In genomic region chr12:10212623-10213131, GRCh38 we compare ENCODE assay signal across 1 cellular context.
TF ChIP-seq lines count a peak whose summit lies in the region.

TSS of gene GABARAPL1 (plus strand) at chr12:10212877. CDS start at chr12:10213130, 253 bp downstream.

TF ChIP-seq in Ishikawa, 13 proteins besides CTCF, POLR2A, EP300 and RAD21 (continued from another document):
- TF ChIP-seq REST (IDR thresholded peaks at IDR 0.05; ENCODE audit: low read depth) (no peak), TAF1 (IDR thresholded peaks at IDR 0.05; ENCODE audit: low read depth) (peak; percentile 19; the same call in 1 of the 2 replicates), ZBTB7A (IDR thresholded peaks at IDR 0.05; ENCODE audit: low read depth) (peak; percentile 53; the same call in 1 of the 2 replicates), TCF12 (IDR thresholded peaks at IDR 0.05; ENCODE audit: low read depth) (no peak), FOXM1 (IDR thresholded peaks at IDR 0.05; ENCODE audit: borderline replicate concordance, low read depth) (no peak), EGR1 (IDR thresholded peaks at IDR 0.05) (no peak), CEBPB (IDR thresholded peaks at IDR 0.05) (no peak), MAX (IDR thresholded peaks at IDR 0.05) (peak; percentile 72), TEAD4 (IDR thresholded peaks at IDR 0.05) (no peak)
